Comparison of ENCODE assay signal across 11 cellular contexts in genomic region chr6:36127462-36128016, GRCh38. TPM values are rescaled to one million over a fixed set of nuclear protein-coding genes. Genes with fewer than 3 reads are reported as not detected.
DNase-seq lines count a peak whose midpoint lies in the region; ATAC-seq, FAIRE-seq and TF ChIP-seq lines count a peak whose summit lies in the region.
"Had no signal": no experiment of that assay in that cellular context is flagged by ENCODE, and none has a peak within 500 bp of the region (broad histone marks: within the 10 kb centered on the region; RNA-seq: fewer than 3 reads in every experiment).

No MANE protein-coding gene starts in this region.

- H3K79me2 ChIP-seq in fibroblast of lung (ENCODE audit: control insufficient read depth, insufficient read depth, low read length) = no peaks in the 10 kb centered on the region

- POLR2A ChIA-PET in CD4-positive, alpha-beta T cell (lab: Charles Lee) = interaction anchor here (1.0 to 1.2 kb wide), 4 partner anchors 28 to 525 kb away, joined by 3 to 4 read pairs (median 4); no protein-coding TSS in a partner anchor

- H3K27ac ChIP-seq in CD4-positive, alpha-beta T cell (ENCODE audit: low read depth, low read length) = no peak overlapping the region
- peak overlapping the region; percentile 83 for H3K27ac ChIP-seq in fibroblast of lung (ENCODE audit: insufficient read depth, low read length)
- H3K27ac ChIP-seq: foreskin keratinocyte, thyroid gland had no signal

- peaks cover 12% of the 10 kb centered on the region for H3K36me3 Mint-ChIP-seq in CD4-positive, alpha-beta T cell (ENCODE audit: low read depth)
- H3K36me3 Mint-ChIP-seq in natural killer cell treated with Interleukin-12 subunit alpha and Interleukin-12 subunit beta and Interleukin-15 and Interleukin-18, amount 100 ng/mL, for 72 hours = no peaks in the 10 kb centered on the region

- intact Hi-C loops in CD4-positive, alpha-beta T cell (cut with DNase I, micrococcal nuclease) = loop anchor here in 1 of 2 experiments (10.0 kb wide), 1 partner anchor 157 kb away; no protein-coding TSS in a partner anchor

- no peak overlapping the region for H2AFZ ChIP-seq in fibroblast of lung (ENCODE audit: low read length)

- no peak overlapping the region for H3K4me3 Mint-ChIP-seq in CD4-positive, alpha-beta T cell
- H3K4me3 Mint-ChIP-seq in natural killer cell treated with Interleukin-12 subunit alpha and Interleukin-12 subunit beta and Interleukin-15 and Interleukin-18, amount 100 ng/mL, for 72 hours = peak overlapping the region; percentile 34

- CTCF ChIA-PET in CD4-positive, alpha-beta T cell (lab: Charles Lee) = interaction anchor here (1.2 kb wide), 1 partner anchor 175 kb away, joined by 3 read pairs; no protein-coding TSS in a partner anchor

- ATAC-seq in CD4-positive, alpha-beta T cell (ENCODE audit: poor library complexity) = no peak
- ATAC-seq in natural killer cell treated with Interleukin-12 subunit alpha and Interleukin-12 subunit beta and Interleukin-15 and Interleukin-18, amount 100 ng/mL, for 72 hours = peak; percentile 29 to 30
- ATAC-seq in GM21423 (IDR thresholded peaks at IDR 0.05; ENCODE audit: unreplicated experiment) (no peak), GM18498 (IDR thresholded peaks at IDR 0.05; ENCODE audit: unreplicated experiment) (no peak)
- ATAC-seq: activated T-cell treated with anti-CD3 and anti-CD28 coated beads, Interleukin-2, amount 50 U/mL, for 72 hours; foreskin keratinocyte had no signal

- H3K4me1 ChIP-seq in fibroblast of lung (ENCODE audit: control insufficient read depth, extremely low read depth, insufficient read depth, low read length) = peaks cover 31% of the 10 kb centered on the region
- H3K4me1 ChIP-seq: foreskin keratinocyte had no signal

- peak overlapping the region; percentile 26 for H3K9ac ChIP-seq in fibroblast of lung (ENCODE audit: insufficient read depth, low read length)

- no peak for TF ChIP-seq CTCF in CD4-positive, alpha-beta T cell (IDR thresholded peaks at IDR 0.05)
- no peak for TF ChIP-seq CTCF in fibroblast of lung (conservative IDR thresholded peaks at IDR 0.05 in 1 of 2, IDR thresholded peaks at IDR 0.05 in 1 of 2; ENCODE audit: low read depth in 1 of 2, low read length in 2 of 2)

- no peaks in the 10 kb centered on the region for H3K9me3 ChIP-seq in CD4-positive, alpha-beta T cell (ENCODE audit: control insufficient read depth, low read length)
- no peaks in the 10 kb centered on the region for H3K9me3 ChIP-seq in fibroblast of lung (ENCODE audit: control insufficient read depth, insufficient read depth, low read depth, low read length)
- H3K9me3 ChIP-seq: thyroid gland had no signal

- H3K4me3 ChIP-seq in fibroblast of lung (replicated peaks in 1 of 4; ENCODE audit: control extremely low read depth in 1 of 4, insufficient read depth in 1 of 4, low read depth in 3 of 4, low read length in 4 of 4) = no peak overlapping the region
- H3K4me3 ChIP-seq: thyroid gland had no signal

- H3K36me3 ChIP-seq in fibroblast of lung (ENCODE audit: control insufficient read depth, insufficient read depth, low read length) = no peaks in the 10 kb centered on the region
- H3K36me3 ChIP-seq: thyroid gland had no signal

- no peak for DNase-seq in CD4-positive, alpha-beta T cell
- DNase-seq in RCC 7860 (ENCODE audit: low spot score) (peak; percentile 80), fibroblast of lung (ENCODE audit: low read depth in 2 of 2) (peak; percentile 79 to 83), Ammon's horn (ENCODE audit: low spot score) (no peak), RPMI8226 (no peak)
- DNase-seq in natural killer cell treated with Interleukin-12 subunit alpha and Interleukin-12 subunit beta and Interleukin-15 and Interleukin-18, amount 100 ng/mL, for 72 hours (ENCODE audit: low spot score) = peak; percentile 67
- DNase-seq: activated T-cell treated with anti-CD3 and anti-CD28 coated beads, Interleukin-2, amount 50 U/mL, for 72 hours; foreskin keratinocyte had no signal

- no peaks in the 10 kb centered on the region for H4K20me1 ChIP-seq in fibroblast of lung (ENCODE audit: control insufficient read depth, extremely low read depth, insufficient read depth, low read length)

- H3K4me2 ChIP-seq in fibroblast of lung (ENCODE audit: extremely low read depth, insufficient read depth, low read length) = peak overlapping the region; percentile 40

- no peaks in the 10 kb centered on the region for H3K27me3 Mint-ChIP-seq in CD4-positive, alpha-beta T cell
- H3K27me3 Mint-ChIP-seq in natural killer cell treated with Interleukin-12 subunit alpha and Interleukin-12 subunit beta and Interleukin-15 and Interleukin-18, amount 100 ng/mL, for 72 hours = no peaks in the 10 kb centered on the region

- H3K9me3 Mint-ChIP-seq in CD4-positive, alpha-beta T cell = no peaks in the 10 kb centered on the region
- no peaks in the 10 kb centered on the region for H3K9me3 Mint-ChIP-seq in natural killer cell treated with Interleukin-12 subunit alpha and Interleukin-12 subunit beta and Interleukin-15 and Interleukin-18, amount 100 ng/mL, for 72 hours
- H3K9me3 Mint-ChIP-seq: activated T-cell treated with anti-CD3 and anti-CD28 coated beads, Interleukin-2, amount 50 U/mL, for 72 hours had no signal

- peaks cover 65% of the 10 kb centered on the region for H3K4me1 Mint-ChIP-seq in CD4-positive, alpha-beta T cell (ENCODE audit: low read depth)
- H3K4me1 Mint-ChIP-seq in natural killer cell treated with Interleukin-12 subunit alpha and Interleukin-12 subunit beta and Interleukin-15 and Interleukin-18, amount 100 ng/mL, for 72 hours (ENCODE audit: low read depth in 2 of 2) = peaks cover 60 to 73% of the 10 kb centered on the region in 2 donors

- peak overlapping the region; percentile 52 for H3K27ac Mint-ChIP-seq in CD4-positive, alpha-beta T cell
- H3K27ac Mint-ChIP-seq in natural killer cell treated with Interleukin-12 subunit alpha and Interleukin-12 subunit beta and Interleukin-15 and Interleukin-18, amount 100 ng/mL, for 72 hours = peak overlapping the region; percentile 13 to 85

- no peak for FAIRE-seq in RCC 7860 (lab: Jason Lieb, UNC)

- H3K27me3 ChIP-seq in CD4-positive, alpha-beta T cell (ENCODE audit: control insufficient read depth, insufficient read depth, low read length) = no peaks in the 10 kb centered on the region
- no peaks in the 10 kb centered on the region for H3K27me3 ChIP-seq in fibroblast of lung (ENCODE audit: control insufficient read depth, insufficient read depth, low read length)
- H3K27me3 ChIP-seq: foreskin keratinocyte, thyroid gland had no signal

RNA-seq across cellular contexts. Expression of gene MAPK13, which starts 2.8 kb away (rescaled TPM):
- total RNA-seq in CD4-positive, alpha-beta T cell = 10 to 100 TPM; 58.5 to 63.5 TPM
- total RNA-seq in fibroblast of lung = 5.4 and 7.6 TPM in 2 replicates
- 3.0 and 6.8 TPM in 2 replicates for polyA plus RNA-seq in fibroblast of lung
- 2.9 and 8.3 TPM in 2 replicates for polyA plus RNA-seq in fibroblast of lung (2012)
- polyA minus RNA-seq in fibroblast of lung (ENCODE audit: low replicate concordance) = 4.1 and 21.0 TPM in 2 replicates
- 10 to 100 TPM; 40.7 to 74.2 TPM for total RNA-seq in natural killer cell treated with Interleukin-12 subunit alpha and Interleukin-12 subunit beta and Interleukin-15 and Interleukin-18, amount 100 ng/mL, for 72 hours

Comparison
In these comparisons a context has a peak if more than half of its experiments do, and no peak if none do; other contexts are left out.
1. ATAC-seq: peak in natural killer cell treated with Interleukin-12 subunit alpha and Interleukin-12 subunit beta and Interleukin-15 and Interleukin-18, amount 100 ng/mL, for 72 hours (2 of 2); none in CD4-positive, alpha-beta T cell (single experiment), GM21423 (single experiment) and GM18498 (single experiment).
2. DNase-seq: peak in RCC 7860 (single experiment), fibroblast of lung (2 of 2) and natural killer cell treated with Interleukin-12 subunit alpha and Interleukin-12 subunit beta and Interleukin-15 and Interleukin-18, amount 100 ng/mL, for 72 hours (single experiment); none in CD4-positive, alpha-beta T cell (0 of 10), Ammon's horn (single experiment) and RPMI8226 (single experiment).